In the genomic region with DNA sequence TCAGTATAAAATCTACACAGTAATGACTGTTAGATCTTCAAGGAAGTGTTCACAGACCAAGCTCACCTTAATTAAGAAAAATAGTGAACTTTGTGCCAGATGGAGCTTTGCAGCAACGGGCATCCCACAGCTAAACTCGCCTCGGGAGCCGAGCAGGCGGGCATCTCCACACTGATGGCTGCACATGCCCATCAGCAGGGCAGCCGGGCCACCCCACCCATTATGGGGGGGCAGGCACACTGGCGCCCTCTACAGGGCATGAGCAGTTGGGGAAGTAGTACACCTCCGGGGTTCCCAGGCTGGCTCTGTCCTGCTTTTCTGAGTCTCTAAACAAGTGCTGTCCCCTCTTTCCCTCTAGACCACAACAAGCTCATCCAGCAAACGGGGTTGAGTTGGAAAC, we compare ENCODE assay signal across 8 cellular contexts. TPM values are rescaled to one million over a fixed set of nuclear protein-coding genes. Genes with fewer than 3 reads are reported as not detected.
DNase-seq lines count a peak whose midpoint lies in the region; ATAC-seq and TF ChIP-seq lines count a peak whose summit lies in the region.

No MANE protein-coding gene starts in this region.

- no peaks in the 10 kb centered on the region for H3K9me3 Mint-ChIP-seq in activated naive CD4-positive, alpha-beta T cell treated with anti-CD3 and anti-CD28 coated beads for 36 hours
- no peaks in the 10 kb centered on the region for H3K9me3 Mint-ChIP-seq in stimulated activated naive B cell treated with anti-CD40 and anti-IgM and Interleukin-4, amounts not matched to agents 10 μg/mL and 1 μg/mL and 100 μg/mL, for 72 hours

- no peaks in the 10 kb centered on the region for H4K20me1 ChIP-seq in PC-3 (ENCODE audit: low read length)

- H3K36me3 Mint-ChIP-seq in activated naive CD4-positive, alpha-beta T cell treated with anti-CD3 and anti-CD28 coated beads for 36 hours (ENCODE audit: low read depth) = peaks cover 28% of the 10 kb centered on the region
- peaks cover 36 to 52% of the 10 kb centered on the region in 2 donors for H3K36me3 Mint-ChIP-seq in stimulated activated naive B cell treated with anti-CD40 and anti-IgM and Interleukin-4, amounts not matched to agents 10 μg/mL and 1 μg/mL and 100 μg/mL, for 72 hours

- CTCF ChIA-PET in activated naive CD4-positive, alpha-beta T cell treated with anti-CD3 and anti-CD28 coated beads for 36 hours (lab: Charles Lee) = interaction anchor here (0.6 to 3.7 kb wide), 27 partner anchors 8 to 754 kb away, joined by 3 to 30 read pairs (median 4); no protein-coding TSS in a partner anchor
- CTCF ChIA-PET in PC-3 (lab: Charles Lee) = interaction anchor here (0.5 to 0.7 kb wide), 2 partner anchors 10 to 515 kb away, joined by 3 to 8 read pairs; no protein-coding TSS in a partner anchor

- intact Hi-C loops in activated naive CD4-positive, alpha-beta T cell treated with anti-CD3 and anti-CD28 coated beads for 36 hours (cut with micrococcal nuclease) = no loop called here
- intact Hi-C loops in PC-3 (cut with micrococcal nuclease) (loop anchor here (10.0 kb wide), 1 partner anchor 220 kb away; no protein-coding TSS in a partner anchor), uterus (cut with DNase I; ENCODE audit: low total_unique reads) (no loop called here)

- no peaks in the 10 kb centered on the region for H3K79me2 ChIP-seq in PC-3 (ENCODE audit: low read length)

- H3K4me2 ChIP-seq in PC-3 (ENCODE audit: low read length) = no peak overlapping the region

- peaks cover 11% of the 10 kb centered on the region for H3K36me3 ChIP-seq in PC-3 (ENCODE audit: low read depth, low read length)
- no peaks in the 10 kb centered on the region for H3K36me3 ChIP-seq in uterus

- peak; percentile 38 for DNase-seq in activated naive CD4-positive, alpha-beta T cell treated with anti-CD3 and anti-CD28 coated beads for 36 hours
- no peak for DNase-seq in activated naive CD4-positive, alpha-beta T cell treated with Interleukin-2 at 50 U/mL for 16 hours
- DNase-seq in PC-3 (no peak), uterus (no peak)
- DNase-seq in stimulated activated naive B cell treated with anti-CD40 and anti-IgM and Interleukin-4, amounts not matched to agents 10 μg/mL and 1 μg/mL and 100 μg/mL, for 72 hours = no peak

- H3K9me3 ChIP-seq in PC-3 (ENCODE audit: low read length) (no peaks in the 10 kb centered on the region), uterus (no peaks in the 10 kb centered on the region)

- POLR2A ChIA-PET in PC-3 (lab: Charles Lee; ENCODE audit: unreplicated experiment) = interaction anchor here (0.6 kb wide), 1 partner anchor 447 kb away, joined by 4 read pairs; the partner anchor contains the start of genes ALG2 and SEC61B

- no peaks in the 10 kb centered on the region for H3K4me1 Mint-ChIP-seq in activated naive CD4-positive, alpha-beta T cell treated with anti-CD3 and anti-CD28 coated beads for 36 hours (ENCODE audit: low read depth)
- H3K4me1 Mint-ChIP-seq in stimulated activated naive B cell treated with anti-CD40 and anti-IgM and Interleukin-4, amounts not matched to agents 10 μg/mL and 1 μg/mL and 100 μg/mL, for 72 hours = no peaks in the 10 kb centered on the region

- TF ChIP-seq CTCF in PC-3 (conservative IDR thresholded peaks at IDR 0.05; ENCODE audit: low read depth, low read length) (peak; percentile 69), uterus (IDR thresholded peaks at IDR 0.05) (no peak)

- H2AFZ ChIP-seq in PC-3 (ENCODE audit: low read length) = no peak overlapping the region

- no peaks in the 10 kb centered on the region for H3K27me3 ChIP-seq in PC-3 (ENCODE audit: low read length)
- H3K27me3 ChIP-seq in uterus = no peaks in the 10 kb centered on the region

- TF ChIP-seq POLR2A in uterus (IDR thresholded peaks at IDR 0.05) = no peak

- no peaks in the 10 kb centered on the region for H3K27me3 Mint-ChIP-seq in activated naive CD4-positive, alpha-beta T cell treated with anti-CD3 and anti-CD28 coated beads for 36 hours (ENCODE audit: low read depth)
- no peaks in the 10 kb centered on the region for H3K27me3 Mint-ChIP-seq in stimulated activated naive B cell treated with anti-CD40 and anti-IgM and Interleukin-4, amounts not matched to agents 10 μg/mL and 1 μg/mL and 100 μg/mL, for 72 hours

- no peaks in the 10 kb centered on the region for H3F3A ChIP-seq in PC-3 (ENCODE audit: low read length, unreplicated experiment)

- H3K4me1 ChIP-seq in PC-3 (ENCODE audit: insufficient read depth, low read length) = peaks cover 22% of the 10 kb centered on the region
- no peaks in the 10 kb centered on the region for H3K4me1 ChIP-seq in uterus

- no peak overlapping the region for H3K27ac Mint-ChIP-seq in activated naive CD4-positive, alpha-beta T cell treated with anti-CD3 and anti-CD28 coated beads for 36 hours
- no peak overlapping the region for H3K27ac Mint-ChIP-seq in stimulated activated naive B cell treated with anti-CD40 and anti-IgM and Interleukin-4, amounts not matched to agents 10 μg/mL and 1 μg/mL and 100 μg/mL, for 72 hours

- H3K4me3 Mint-ChIP-seq in activated naive CD4-positive, alpha-beta T cell treated with anti-CD3 and anti-CD28 coated beads for 36 hours = no peak overlapping the region
- H3K4me3 Mint-ChIP-seq in stimulated activated naive B cell treated with anti-CD40 and anti-IgM and Interleukin-4, amounts not matched to agents 10 μg/mL and 1 μg/mL and 100 μg/mL, for 72 hours = no peak overlapping the region

- H3K9me2 ChIP-seq in PC-3 (replicated peaks; ENCODE audit: low read length) = no peaks in the 10 kb centered on the region

- H3K9ac ChIP-seq in PC-3 (ENCODE audit: low read length) = no peak overlapping the region

- H3K4me3 ChIP-seq in PC-3 (ENCODE audit: low read length) = no peak overlapping the region
- H3K4me3 ChIP-seq in uterus = no peak overlapping the region

- ATAC-seq in PC-3 (no peak), esophagus mucosa (peak; percentile 49), GM21390 (IDR thresholded peaks at IDR 0.05; ENCODE audit: unreplicated experiment) (no peak), GM18873 (IDR thresholded peaks at IDR 0.05; ENCODE audit: low FRiP score, unreplicated experiment) (no peak)
- ATAC-seq in stimulated activated naive B cell treated with anti-CD40 and anti-IgM and Interleukin-4, amounts not matched to agents 10 μg/mL and 1 μg/mL and 100 μg/mL, for 72 hours (replicated peaks) = peak; percentile 44 to 53

- H3K27ac ChIP-seq in PC-3 (ENCODE audit: low read length) (no peak overlapping the region), uterus (no peak overlapping the region)

- BruUV-seq in PC-3 (replicated peaks; lab: Mats Ljungman, UMichigan) = no TSS peak

RNA-seq across cellular contexts. Expression of gene ANKS6, which starts 21.6 kb away (rescaled TPM):
- total RNA-seq in activated naive CD4-positive, alpha-beta T cell treated with anti-CD3 and anti-CD28 coated beads for 36 hours = 10 to 100 TPM; 14.6 to 15.0 TPM
- total RNA-seq in PC-3 (2014; rRNA removed) = 27.7 and 39.7 TPM in 2 replicates
- 13.8 TPM for total RNA-seq in esophagus mucosa
- 10 to 100 TPM in 3 of 4 donors, 1 to 10 TPM in 1; 2.6 to 26.9 (median 13.7) TPM for total RNA-seq in uterus

RNA-seq across cellular contexts. Expression of gene GALNT12, which starts 32.7 kb away (rescaled TPM):
- 10 to 100 TPM; 12.9 to 13.5 TPM for total RNA-seq in activated naive CD4-positive, alpha-beta T cell treated with anti-CD3 and anti-CD28 coated beads for 36 hours
- total RNA-seq in PC-3 (2014; rRNA removed) (14.8 and 24.8 TPM in 2 replicates), esophagus mucosa (16.6 TPM), uterus (1 to 10 TPM in 2 of 4 donors, under 1 TPM in 1, not detected in 1; 0.29 to 9.3 (median 2.5) TPM)

Comparison
In these comparisons a context has a peak if more than half of its experiments do, and no peak if none do; other contexts are left out.
1. ATAC-seq: peak in esophagus mucosa (single experiment) and stimulated activated naive B cell treated with anti-CD40 and anti-IgM and Interleukin-4, amounts not matched to agents 10 μg/mL and 1 μg/mL and 100 μg/mL, for 72 hours (2 of 2); none in PC-3 (single experiment), GM21390 (single experiment) and GM18873 (single experiment).